Comparison of ENCODE assay signal across 8 cellular contexts in genomic region chr20:62926229-62927127, GRCh38. TPM values are rescaled to one million over a fixed set of nuclear protein-coding genes. Genes with fewer than 3 reads are reported as not detected.
DNase-seq lines count a peak whose midpoint lies in the region; ATAC-seq, FAIRE-seq and TF ChIP-seq lines count a peak whose summit lies in the region.

TSS of gene DIDO1 (minus strand) at chr20:62926505.

- H3K4me3 ChIP-seq in GM08714 (ENCODE audit: low read length) (peak within 1 kb of the TSS; percentile 86), HFF-Myc (replicated peaks; ENCODE audit: low read depth, low read length) (peak within 1 kb of the TSS; percentile 86), pancreas (peak within 1 kb of the TSS; percentile 79 to 99 (median 96)), tibial artery (peak within 1 kb of the TSS; percentile 82 to 94)

- no peaks in the 10 kb centered on the region for H3K9me3 ChIP-seq in pancreas
- H3K9me3 ChIP-seq in tibial artery, result no peaks in the 10 kb centered on the region

- H3K27ac ChIP-seq in pancreas, result peak within 1 kb of the TSS; percentile 90 to 97 (median 92)
- H3K27ac ChIP-seq in tibial artery, result peak within 1 kb of the TSS; percentile 94 to 98

- TF ChIP-seq CTCF in HFF-Myc (IDR thresholded peaks at IDR 0.05; ENCODE audit: low read depth, low read length, missing control alignments), result peak; percentile 53
- peak; percentile 57 to 81 (median 70) for TF ChIP-seq CTCF in pancreas (IDR thresholded peaks at IDR 0.05)
- peak; percentile 59 to 63 for TF ChIP-seq CTCF in tibial artery (IDR thresholded peaks at IDR 0.05)

- peak; percentile 91 for ATAC-seq in SK-N-SH treated with all-trans-retinoic acid at 6 μM for 48 hours
- peak; percentile 81 to 82 for ATAC-seq in activated naive CD4-positive, alpha-beta T cell treated with anti-CD3 and anti-CD28 coated beads, Interleukin-2, amount 50 U/mL, for 72 hours
- ATAC-seq in pancreas, result peak; percentile 84 to 90 (median 86)

- intact Hi-C loops in head of caudate nucleus (cut with DNase I) (loop anchor here (1.0 kb wide), 1 partner anchor 11 kb away; no protein-coding TSS in a partner anchor), pancreas (cut with DNase I) (no loop called here), tibial artery (cut with DNase I; ENCODE audit: low total_unique reads) (no loop called here)

- H3K36me3 ChIP-seq in pancreas (no peaks in the 10 kb centered on the region), tibial artery (no peaks in the 10 kb centered on the region)

- peak within 1 kb of the TSS; percentile 95 for H3K27ac Mint-ChIP-seq in activated naive CD4-positive, alpha-beta T cell treated with anti-CD3 and anti-CD28 coated beads, Interleukin-2, amount 50 U/mL, for 72 hours

- no peaks in the 10 kb centered on the region for H3K9me3 Mint-ChIP-seq in activated naive CD4-positive, alpha-beta T cell treated with anti-CD3 and anti-CD28 coated beads, Interleukin-2, amount 50 U/mL, for 72 hours

- 1% methylated on average over 73 to 92 of the region's 92 CpGs for WGBS in pancreas, 2 donors

- peaks cover 7 to 8% of the 10 kb centered on the region in 2 donors for H3K36me3 Mint-ChIP-seq in activated naive CD4-positive, alpha-beta T cell treated with anti-CD3 and anti-CD28 coated beads, Interleukin-2, amount 50 U/mL, for 72 hours

- peak; percentile 31 for DNase-seq in HFF-Myc (ENCODE audit: extremely low read depth, low read depth)
- peak; percentile 89 for DNase-seq in NAMALWA (ENCODE audit: low spot score)
- peak; percentile 90 for DNase-seq in activated naive CD4-positive, alpha-beta T cell treated with anti-CD3 and anti-CD28 coated beads, Interleukin-2, amount 50 U/mL, for 72 hours (ENCODE audit: low spot score in 2 of 2)
- peak; percentile 74 to 96 (median 92) for DNase-seq in head of caudate nucleus
- peak; percentile 85 to 97 (median 89) for DNase-seq in pancreas
- DNase-seq in tibial artery, result peak; percentile 81 to 91

- FAIRE-seq in pancreas (lab: Jason Lieb, UNC), result no peak

- no peaks in the 10 kb centered on the region for H3K27me3 ChIP-seq in pancreas
- H3K27me3 ChIP-seq in tibial artery, result no peaks in the 10 kb centered on the region

- H3K4me1 ChIP-seq in pancreas (peaks cover 42 to 61% (median 45%) of the 10 kb centered on the region in 3 donors), tibial artery (peaks cover 0 to 70% (median 59%) of the 10 kb centered on the region in 4 donors)

TF ChIP-seq in SK-N-SH treated with all-trans-retinoic acid at 6 μM for 48 hours, 23 proteins besides CTCF, POLR2A, EP300 and RAD21:
- TF ChIP-seq ZFP3 (CRISPR knock-in tag; IDR thresholded peaks at IDR 0.05) (no peak), ZFP30 (CRISPR knock-in tag; IDR thresholded peaks at IDR 0.05) (no peak), PATZ1 (CRISPR knock-in tag; IDR thresholded peaks at IDR 0.05; ENCODE audit: borderline replicate concordance) (no peak), OSR1 (CRISPR knock-in tag; IDR thresholded peaks at IDR 0.05) (no peak), SNAI2 (CRISPR knock-in tag; IDR thresholded peaks at IDR 0.05) (no peak), ZNF565 (CRISPR knock-in tag; conservative IDR thresholded peaks at IDR 0.05; ENCODE audit: low read depth) (no peak), CSDC2 (CRISPR knock-in tag; IDR thresholded peaks at IDR 0.05) (no peak), BACH2 (CRISPR knock-in tag; IDR thresholded peaks at IDR 0.05; ENCODE audit: borderline replicate concordance) (no peak), TSHZ2 (CRISPR knock-in tag; IDR thresholded peaks at IDR 0.05) (no peak), TCF4 (CRISPR knock-in tag; IDR thresholded peaks at IDR 0.05; ENCODE audit: borderline replicate concordance) (no peak), TOX (CRISPR knock-in tag; IDR thresholded peaks at IDR 0.05; ENCODE audit: borderline replicate concordance) (no peak)

RNA-seq across cellular contexts. Expression of gene DIDO1, which starts in this region (rescaled TPM):
- 10 to 100 TPM; 40.1 to 52.7 TPM for total RNA-seq in activated naive CD4-positive, alpha-beta T cell treated with anti-CD3 and anti-CD28 coated beads, Interleukin-2, amount 50 U/mL, for 72 hours
- 10 to 100 TPM; 16.7 to 29.8 (median 18.5) TPM for total RNA-seq in pancreas
- polyA plus RNA-seq in pancreas, result 10 to 100 TPM; 17.3 to 21.2 TPM

Comparison
In these comparisons a context has a peak if more than half of its experiments do, and no peak if none do; other contexts are left out.
1. Peak in every context shown above with its lines: DNase-seq, ATAC-seq, H3K4me3 ChIP-seq and H3K27ac ChIP-seq.
2. DNase-seq: peak in every context shown above with its lines; median percentile 92 in head of caudate nucleus; 90 in activated naive CD4-positive, alpha-beta T cell treated with anti-CD3 and anti-CD28 coated beads, Interleukin-2, amount 50 U/mL, for 72 hours; 89 in NAMALWA; 89 in pancreas; 86 in tibial artery; 31 in HFF-Myc.